Comparison of ENCODE assay signal across 12 cellular contexts in the genomic region with DNA sequence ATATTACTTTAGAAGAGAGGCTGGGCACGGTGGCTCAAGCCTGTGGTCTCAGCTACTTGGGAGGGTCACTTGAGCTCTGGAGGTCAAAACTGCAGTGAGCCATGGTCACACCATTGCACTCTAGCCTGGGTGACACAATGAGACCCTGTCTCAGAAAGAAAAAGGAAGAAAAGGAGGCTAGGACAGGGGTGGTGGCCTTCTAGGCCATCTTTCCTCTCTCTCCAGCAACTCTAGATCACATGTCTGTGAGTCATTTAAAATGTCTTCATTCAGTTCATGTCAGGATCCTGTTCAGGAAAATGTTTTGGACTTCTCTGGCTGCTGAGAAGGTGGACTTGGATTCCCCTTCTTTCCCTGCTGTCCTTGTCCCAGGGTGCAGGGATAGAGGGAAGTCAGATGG. TPM values are rescaled to one million over a fixed set of nuclear protein-coding genes. Genes with fewer than 3 reads are reported as not detected.
DNase-seq lines count a peak whose midpoint lies in the region; ATAC-seq and TF ChIP-seq lines count a peak whose summit lies in the region.
"Had no signal": no experiment of that assay in that cellular context is flagged by ENCODE, and none has a peak within 500 bp of the region (broad histone marks: within the 10 kb centered on the region; RNA-seq: fewer than 3 reads in every experiment).

No MANE protein-coding gene starts in this region.

- TF ChIP-seq EP300 in stomach (IDR thresholded peaks at IDR 0.05) = no peak

- H4K20me1 ChIP-seq in OCI-LY3 (ENCODE audit: insufficient read depth, low read length) (peaks cover 50% of the 10 kb centered on the region), osteoblast (ENCODE audit: insufficient read depth, low read length) (no peaks in the 10 kb centered on the region)

- ATAC-seq in esophagus mucosa (peak; percentile 15), GM18511 (IDR thresholded peaks at IDR 0.05; ENCODE audit: unreplicated experiment) (no peak), HG02973 (IDR thresholded peaks at IDR 0.05; ENCODE audit: unreplicated experiment) (no peak)

- H3K4me3 ChIP-seq in OCI-LY3 (ENCODE audit: low read length) (peak overlapping the region; percentile 4; the same call in 1 of the 2 replicates), osteoblast (ENCODE audit: insufficient read depth, low read length) (no peak overlapping the region), Peyer's patch (no peak overlapping the region), stomach (no peak overlapping the region)

- TF ChIP-seq CTCF in OCI-LY3 (IDR thresholded peaks at IDR 0.05; ENCODE audit: low read depth, low read length) (no peak), osteoblast (IDR thresholded peaks at IDR 0.05; ENCODE audit: extremely low read depth, low read depth, low read length) (no peak), Peyer's patch (IDR thresholded peaks at IDR 0.05) (no peak), stomach (IDR thresholded peaks at IDR 0.05) (no peak)

- H2AFZ ChIP-seq in OCI-LY3 (ENCODE audit: low read depth, low read length) (no peak overlapping the region), osteoblast (ENCODE audit: low read length) (no peak overlapping the region)

- intact Hi-C loops in stomach (cut with DNase I; ENCODE audit: low total_unique reads) = no loop called here

- H3K36me3 ChIP-seq in OCI-LY3 (replicated peaks; ENCODE audit: low read depth, low read length) = peaks cover 35% of the 10 kb centered on the region
- H3K36me3 ChIP-seq in osteoblast (ENCODE audit: insufficient read depth, low read length) = peaks cover 36% of the 10 kb centered on the region
- H3K36me3 ChIP-seq in Peyer's patch = peaks cover 0 to 42% (median 0%) of the 10 kb centered on the region in 3 donors
- peaks cover 12 to 95% (median 88%) of the 10 kb centered on the region in 4 donors for H3K36me3 ChIP-seq in stomach

- H3K27me3 ChIP-seq in OCI-LY3 (ENCODE audit: low read depth, low read length) = no peaks in the 10 kb centered on the region
- no peaks in the 10 kb centered on the region for H3K27me3 ChIP-seq in osteoblast (ENCODE audit: insufficient read depth, low read length)
- no peaks in the 10 kb centered on the region for H3K27me3 ChIP-seq in Peyer's patch
- H3K27me3 ChIP-seq in stomach = no peaks in the 10 kb centered on the region

- DNase-seq in COLO829 (ENCODE audit: low spot score) (peak; percentile 56), osteoblast (ENCODE audit: insufficient read length, low spot score, missing footprints) (no peak), Peyer's patch (no peak), stomach (no peak)
- DNase-seq: activated T-cell treated with anti-CD3 and anti-CD28 coated beads, Interleukin-2, amount 50 U/mL, for 1 hour; DMS153; effector CD4-positive, alpha-beta T cell; immature natural killer cell had no signal

- H3K27ac ChIP-seq in OCI-LY3 (ENCODE audit: low read length) (no peak overlapping the region), osteoblast (ENCODE audit: low read depth, low read length) (peak overlapping the region; percentile 63), Peyer's patch (no peak overlapping the region), stomach (peak overlapping the region in 1 of 5 donors; percentile 20)

- no peaks in the 10 kb centered on the region for H3K9me3 ChIP-seq in OCI-LY3 (ENCODE audit: insufficient read depth, low read length)
- H3K9me3 ChIP-seq in osteoblast (ENCODE audit: low read depth, low read length) = no peaks in the 10 kb centered on the region
- no peaks in the 10 kb centered on the region for H3K9me3 ChIP-seq in Peyer's patch
- no peaks in the 10 kb centered on the region for H3K9me3 ChIP-seq in stomach

- TF ChIP-seq POLR2A in Peyer's patch (IDR thresholded peaks at IDR 0.05) = no peak
- no peak for TF ChIP-seq POLR2A in stomach (IDR thresholded peaks at IDR 0.05)

- peaks cover 24% of the 10 kb centered on the region for H3K4me1 ChIP-seq in OCI-LY3 (ENCODE audit: low read length)
- peaks cover 28% of the 10 kb centered on the region for H3K4me1 ChIP-seq in osteoblast (ENCODE audit: insufficient read depth, low read length)
- peaks cover 0 to 7% (median 0%) of the 10 kb centered on the region in 4 donors for H3K4me1 ChIP-seq in Peyer's patch
- H3K4me1 ChIP-seq in stomach = peaks cover 0 to 39% (median 2%) of the 10 kb centered on the region in 4 donors

- no peak overlapping the region for H3K9ac ChIP-seq in OCI-LY3 (ENCODE audit: low read length)

- H3K79me2 ChIP-seq in OCI-LY3 (ENCODE audit: low read length) (peaks cover 4% of the 10 kb centered on the region; the same call in 1 of the 2 replicates), osteoblast (ENCODE audit: insufficient read depth, low read length) (peaks cover 39% of the 10 kb centered on the region)

- H3K4me2 ChIP-seq in OCI-LY3 (ENCODE audit: low read length) (peak overlapping the region; percentile 69), osteoblast (ENCODE audit: insufficient read depth, low read length) (no peak overlapping the region)

- WGBS in stomach, 5 donors = 71 to 98% (median 85%) methylated on average over 1 of the region's 1 CpG

RNA-seq across cellular contexts. Expression of gene PPFIA1, which starts 53.3 kb away (rescaled TPM):
- total RNA-seq in esophagus mucosa = 25.1 TPM
- 93.7 and 110 TPM in 2 replicates for total RNA-seq in osteoblast
- 100 to 1,000 TPM in 1 of 4 donors, 10 to 100 TPM in 3; 45.5 to 111 (median 71.4) TPM for total RNA-seq in Peyer's patch
- 100 to 1,000 TPM in 1 of 5 donors, 10 to 100 TPM in 4; 29.8 to 108 (median 47.2) TPM for total RNA-seq in stomach
- polyA plus RNA-seq in stomach = 10 to 100 TPM; 10.8 to 13.2 (median 12.8) TPM
